In genomic region chr15:63023351-63023945, GRCh38 we compare ENCODE assay signal across 16 cellular contexts. TPM values are rescaled to one million over a fixed set of nuclear protein-coding genes. Genes with fewer than 3 reads are reported as not detected.
DNase-seq lines count a peak whose midpoint lies in the region; ATAC-seq and TF ChIP-seq lines count a peak whose summit lies in the region.
"Had no signal": no experiment of that assay in that cellular context is flagged by ENCODE, and none has a peak within 500 bp of the region (broad histone marks: within the 10 kb centered on the region; RNA-seq: fewer than 3 reads in every experiment).

No MANE protein-coding gene starts in this region.

- H2AFZ ChIP-seq in ACC112 (ENCODE audit: low read length, unreplicated experiment): peak overlapping the region; percentile 19

- H3K27me3 ChIP-seq in ACC112 (ENCODE audit: insufficient read depth, low read length): no peaks in the 10 kb centered on the region
- no peaks in the 10 kb centered on the region for H3K27me3 ChIP-seq in brain microvascular endothelial cell (replicated peaks)
- no peaks in the 10 kb centered on the region for H3K27me3 ChIP-seq in adrenal gland
- H3K27me3 ChIP-seq: tibial nerve had no signal

- in situ Hi-C loops in brain microvascular endothelial cell (cut with HindIII; ENCODE audit: low pct_ligation_motif_present, low sequenced_read_pairs): no loop called here

- H3K27ac ChIP-seq in ACC112 (ENCODE audit: low read depth, low read length) (peak overlapping the region; percentile 44), brain microvascular endothelial cell (peak overlapping the region; percentile 71), adrenal gland (no peak overlapping the region)
- H3K27ac ChIP-seq: tibial nerve had no signal

- WGBS in adrenal gland, 4 donors: 74 to 86% (median 80%) methylated on average over 3 of the region's 3 CpGs

- H3K4me1 ChIP-seq in ACC112 (ENCODE audit: control insufficient read depth, insufficient read depth, low read length, unreplicated experiment): peaks cover 46% of the 10 kb centered on the region
- no peaks in the 10 kb centered on the region for H3K4me1 ChIP-seq in adrenal gland (replicated peaks in 1 of 2)

- DNase-seq in H4 (ENCODE audit: low spot score): peak; percentile 33
- peak; percentile 74 for DNase-seq in brain microvascular endothelial cell
- DNase-seq in iris pigment epithelial cell (ENCODE audit: low read depth): peak; percentile 76
- DNase-seq in NCI-H1048 (lab: John Stamatoyannopoulos, UW): no peak
- no peak for DNase-seq in adrenal gland
- DNase-seq: activated CD4-positive, alpha-beta T cell treated with anti-CD3 and anti-CD28 coated beads for 48 hours; activated T-cell treated with anti-CD3 and anti-CD28 coated beads, Interleukin-2, amount 50 U/mL, for 1 hour; erythroblast; H9; NCI-H1092 treated with DMSO at 0.1 percent for 48 hours; SIG-M5; stimulated activated CD4-positive, alpha-beta T cell treated with anti-CD3 and anti-CD28 coated beads, Interleukin-2, amount 100 ng/mL, for 48 hours had no signal

- no peaks in the 10 kb centered on the region for H3K9me3 ChIP-seq in adrenal gland (replicated peaks in 1 of 3)
- H3K9me3 ChIP-seq: tibial nerve had no signal

- ATAC-seq in GM18511 (IDR thresholded peaks at IDR 0.05; ENCODE audit: unreplicated experiment): no peak
- no peak for ATAC-seq in GM21717 (IDR thresholded peaks at IDR 0.05; ENCODE audit: unreplicated experiment)

- intact Hi-C loops in adrenal gland (cut with DNase I): no loop called here

- no peak for TF ChIP-seq POLR2A in adrenal gland (IDR thresholded peaks at IDR 0.05)

- TF ChIP-seq CTCF in brain microvascular endothelial cell (IDR thresholded peaks at IDR 0.05; ENCODE audit: low read depth, low read length, missing control alignments) (no peak), adrenal gland (IDR thresholded peaks at IDR 0.05) (no peak)

- H3K36me3 ChIP-seq in ACC112 (ENCODE audit: insufficient read depth, low read length) (no peaks in the 10 kb centered on the region), brain microvascular endothelial cell (replicated peaks) (no peaks in the 10 kb centered on the region), adrenal gland (replicated peaks in 1 of 2) (no peaks in the 10 kb centered on the region)
- H3K36me3 ChIP-seq: tibial nerve had no signal

- H3K79me2 ChIP-seq in ACC112 (ENCODE audit: control insufficient read depth, insufficient read depth, low read length, unreplicated experiment): no peaks in the 10 kb centered on the region

- H3K4me3 ChIP-seq in ACC112 (ENCODE audit: low read depth, low read length) (no peak overlapping the region), brain microvascular endothelial cell (ENCODE audit: low read depth, low read length) (no peak overlapping the region), adrenal gland (no peak overlapping the region)
- H3K4me3 ChIP-seq: tibial nerve had no signal

RNA-seq across cellular contexts. Expression of gene TPM1, which starts 19.1 kb away (rescaled TPM):
- 375 and 436 TPM in 2 replicates for total RNA-seq in H4 (2014; rRNA removed; shearing (Covaris generic))
- total RNA-seq in adrenal gland: 100 to 1,000 TPM in 6 of 8 donors, 10 to 100 TPM in 2; 81.8 to 217 (median 157) TPM
- polyA plus RNA-seq in adrenal gland: 100 to 1,000 TPM; 162 to 246 (median 205) TPM

Comparison
In these comparisons a context has a peak if more than half of its experiments do, and no peak if none do; other contexts are left out.
1. H3K27ac ChIP-seq: peak in ACC112 (single experiment) and brain microvascular endothelial cell (single experiment); none in adrenal gland (0 of 5).
2. DNase-seq: peak in H4 (single experiment), brain microvascular endothelial cell (single experiment) and iris pigment epithelial cell (single experiment); none in NCI-H1048 (single experiment) and adrenal gland (0 of 7).